ENCODE assay signal across 1 cellular context in genomic region chr19:29364224-29364726, GRCh38.
TF ChIP-seq lines count a peak whose summit lies in the region.

No MANE protein-coding gene starts in this region.

TF ChIP-seq in GM23338, 12 proteins besides CTCF, POLR2A, EP300 and RAD21 (continued from another document):
- no peak for TF ChIP-seq ZNF462 (CRISPR knock-in tag; IDR thresholded peaks at IDR 0.05)
- no peak for TF ChIP-seq STAT1 (IDR thresholded peaks at IDR 0.05; ENCODE audit: unreplicated experiment)
- no peak for TF ChIP-seq ZNF114 (CRISPR knock-in tag; IDR thresholded peaks at IDR 0.05)
- no peak for TF ChIP-seq ZNF331 (CRISPR knock-in tag; IDR thresholded peaks at IDR 0.05; ENCODE audit: low read depth)
- no peak for TF ChIP-seq NANOG (IDR thresholded peaks at IDR 0.05; ENCODE audit: borderline replicate concordance)
